ENCODE assay signal across 25 cellular contexts in the genomic region with DNA sequence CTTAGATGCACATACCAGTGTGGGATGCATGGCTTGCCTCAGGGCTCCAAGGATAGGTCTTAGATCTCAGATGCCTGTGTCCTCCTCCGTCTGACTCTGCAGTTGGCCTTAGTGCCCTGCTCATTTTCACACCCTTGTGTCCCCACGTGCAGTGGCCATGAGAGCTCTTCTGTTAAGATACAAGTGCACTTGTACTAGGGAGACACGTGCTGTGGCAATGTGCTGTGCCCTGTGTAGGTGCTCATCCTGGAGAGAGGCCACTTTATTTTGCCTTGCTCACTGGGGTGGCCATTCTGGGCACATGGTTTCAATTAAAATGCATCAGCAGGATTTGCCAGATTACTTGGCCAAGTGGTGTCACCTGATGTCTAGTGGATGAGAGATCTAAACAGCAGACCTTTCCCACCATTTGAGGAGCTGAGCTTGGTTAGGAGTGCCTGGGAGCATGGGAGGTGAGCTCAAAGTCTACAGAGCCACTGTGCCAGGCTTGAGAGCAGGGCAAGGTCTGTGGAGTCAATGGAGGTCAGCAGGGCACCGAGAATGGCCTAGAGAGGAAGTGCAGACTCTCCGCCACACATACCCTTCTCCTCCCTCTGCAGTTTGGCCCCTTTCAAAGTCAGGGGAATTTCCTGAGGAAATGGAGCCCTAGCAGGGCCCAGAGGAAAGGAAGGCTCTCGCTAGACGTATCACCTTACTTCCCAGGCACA. TPM values are rescaled to one million over a fixed set of nuclear protein-coding genes. Genes with fewer than 3 reads are reported as not detected.
DNase-seq lines count a peak whose midpoint lies in the region; ATAC-seq, FAIRE-seq and TF ChIP-seq lines count a peak whose summit lies in the region.
"Had no signal": no experiment of that assay in that cellular context is flagged by ENCODE, and none has a peak within 500 bp of the region (broad histone marks: within the 10 kb centered on the region; RNA-seq: fewer than 3 reads in every experiment).

No MANE protein-coding gene starts in this region.

- no peaks in the 10 kb centered on the region for H3K27me3 ChIP-seq in CD4-positive, CD25-positive, alpha-beta regulatory T cell (ENCODE audit: control insufficient read depth, insufficient read depth, low read length)
- no peaks in the 10 kb centered on the region for H3K27me3 ChIP-seq in naive thymus-derived CD4-positive, alpha-beta T cell (ENCODE audit: control insufficient read depth in 2 of 2, insufficient read depth in 2 of 2, low read length in 2 of 2)
- H3K27me3 ChIP-seq: esophagus squamous epithelium, ovary had no signal

- H3K27ac Mint-ChIP-seq in CD4-positive, CD25-positive, alpha-beta regulatory T cell, result peak overlapping the region in 2 of 3 donors; percentile 66 to 67
- H3K27ac Mint-ChIP-seq in endothelial cell (ENCODE audit: unreplicated experiment) (peak overlapping the region; percentile 57), Calu3 (ENCODE audit: unreplicated experiment) (no peak overlapping the region)
- H3K27ac Mint-ChIP-seq in naive thymus-derived CD4-positive, alpha-beta T cell, result no peak overlapping the region
- H3K27ac Mint-ChIP-seq: activated CD8-positive, alpha-beta T cell treated with anti-CD3 and anti-CD28 coated beads for 36 hours; activated naive CD4-positive, alpha-beta T cell treated with anti-CD3 and anti-CD28 coated beads, Interleukin-2, amount 10 ng/mL, durations not matched to agents 7 days and 5 days; HFFc6; stimulated activated naive CD8-positive, alpha-beta T cell treated with anti-CD3 and anti-CD28 coated beads, Interleukin-15, amount 100 ng/mL, for 72 hours; WTC11 had no signal

- no peaks in the 10 kb centered on the region for H3K9me3 ChIP-seq in CD4-positive, CD25-positive, alpha-beta regulatory T cell (ENCODE audit: control insufficient read depth in 2 of 2, low read length in 2 of 2)
- no peaks in the 10 kb centered on the region for H3K9me3 ChIP-seq in naive thymus-derived CD4-positive, alpha-beta T cell (ENCODE audit: control insufficient read depth in 2 of 3, low read length in 3 of 3)
- H3K9me3 ChIP-seq: esophagus squamous epithelium, ovary had no signal

- no peak overlapping the region for H3K27ac ChIP-seq in CD4-positive, CD25-positive, alpha-beta regulatory T cell (ENCODE audit: insufficient read depth, low read length, poor library complexity, severe bottlenecking)
- H3K27ac ChIP-seq in naive thymus-derived CD4-positive, alpha-beta T cell (ENCODE audit: low read depth, low read length), result no peak overlapping the region
- H3K27ac ChIP-seq: KMS-11, ovary had no signal

- TF ChIP-seq CTCF in endothelial cell (IDR thresholded peaks at IDR 0.05; ENCODE audit: unreplicated experiment), result no peak
- TF ChIP-seq CTCF in Calu3 (IDR thresholded peaks at IDR 0.05; ENCODE audit: unreplicated experiment), result no peak

- no peaks in the 10 kb centered on the region for H3K36me3 ChIP-seq in CD4-positive, CD25-positive, alpha-beta regulatory T cell (ENCODE audit: control insufficient read depth, insufficient read depth, low read length)
- H3K36me3 ChIP-seq in naive thymus-derived CD4-positive, alpha-beta T cell (ENCODE audit: control insufficient read depth in 2 of 3, insufficient read depth in 3 of 3, low read length in 3 of 3), result no peaks in the 10 kb centered on the region
- H3K36me3 ChIP-seq: esophagus squamous epithelium, ovary had no signal

- ATAC-seq in CD4-positive, CD25-positive, alpha-beta regulatory T cell (ENCODE audit: low read depth in 2 of 2), result no peak
- peak; percentile 33 for ATAC-seq in naive thymus-derived CD4-positive, alpha-beta T cell
- ATAC-seq in GM21723 (IDR thresholded peaks at IDR 0.05; ENCODE audit: unreplicated experiment), result no peak
- ATAC-seq: activated CD8-positive, alpha-beta T cell treated with anti-CD3 and anti-CD28 coated beads for 36 hours; activated T-cell treated with anti-CD3 and anti-CD28 coated beads, Interleukin-2, amount 50 U/mL, for 4 hours; stimulated activated naive CD8-positive, alpha-beta T cell treated with anti-CD3 and anti-CD28 coated beads, Interleukin-15, amount 100 ng/mL, for 72 hours; WTC11 had no signal

- intact Hi-C loops in naive thymus-derived CD4-positive, alpha-beta T cell (cut with micrococcal nuclease), result no loop called here
- intact Hi-C loops in posterior vena cava (cut with DNase I), result no loop called here
- intact Hi-C loops in Calu3 (cut with micrococcal nuclease; ENCODE audit: unreplicated experiment), result no loop called here

- peaks cover 5% of the 10 kb centered on the region for H3K27me3 Mint-ChIP-seq in CD4-positive, CD25-positive, alpha-beta regulatory T cell
- H3K27me3 Mint-ChIP-seq in endothelial cell (ENCODE audit: unreplicated experiment) (peaks cover 8% of the 10 kb centered on the region), Calu3 (ENCODE audit: unreplicated experiment) (no peaks in the 10 kb centered on the region)
- peaks cover 0 to 8% (median 0%) of the 10 kb centered on the region in 5 donors for H3K27me3 Mint-ChIP-seq in naive thymus-derived CD4-positive, alpha-beta T cell
- H3K27me3 Mint-ChIP-seq: activated CD8-positive, alpha-beta T cell treated with anti-CD3 and anti-CD28 coated beads for 36 hours; central memory CD8-positive, alpha-beta T cell; stimulated activated naive CD8-positive, alpha-beta T cell treated with anti-CD3 and anti-CD28 coated beads, Interleukin-15, amount 100 ng/mL, for 72 hours had no signal

- POLR2A ChIA-PET in naive thymus-derived CD4-positive, alpha-beta T cell (lab: Charles Lee), result no interaction called here

- BruUV-seq in Calu3 (replicated peaks; lab: Mats Ljungman, UMichigan), result no TSS peak

- H3K4me1 Mint-ChIP-seq in CD4-positive, CD25-positive, alpha-beta regulatory T cell, result peaks cover 0 to 36% (median 27%) of the 10 kb centered on the region in 4 donors
- H3K4me1 Mint-ChIP-seq in endothelial cell (ENCODE audit: unreplicated experiment), result peaks cover 44% of the 10 kb centered on the region
- H3K4me1 Mint-ChIP-seq in naive thymus-derived CD4-positive, alpha-beta T cell, result peaks cover 21 to 35% (median 31%) of the 10 kb centered on the region in 7 donors
- peaks cover 26% of the 10 kb centered on the region for H3K4me1 Mint-ChIP-seq in Calu3 (ENCODE audit: low read depth, unreplicated experiment)

- H3K4me3 ChIP-seq in CD4-positive, CD25-positive, alpha-beta regulatory T cell (ENCODE audit: low read depth, low read length), result no peak overlapping the region
- H3K4me3 ChIP-seq in naive thymus-derived CD4-positive, alpha-beta T cell (ENCODE audit: low read length), result no peak overlapping the region
- H3K4me3 ChIP-seq: esophagus squamous epithelium, ovary had no signal

- DNase-seq in CD4-positive, CD25-positive, alpha-beta regulatory T cell, result no peak
- DNase-seq in HTR-8/SVneo (ENCODE audit: insufficient read length, low spot score), result no peak
- DNase-seq in endothelial cell (ENCODE audit: low spot score), result peak; percentile 29
- no peak for DNase-seq in naive thymus-derived CD4-positive, alpha-beta T cell
- no peak for DNase-seq in posterior vena cava (ENCODE audit: low spot score)
- no peak for DNase-seq in Calu3
- DNase-seq: activated CD8-positive, alpha-beta T cell treated with anti-CD3 and anti-CD28 coated beads for 36 hours; activated naive CD4-positive, alpha-beta T cell treated with anti-CD3 and anti-CD28 coated beads, Interleukin-2, amount 10 ng/mL, durations not matched to agents 7 days and 5 days; activated T-cell treated with anti-CD3 and anti-CD28 coated beads, Interleukin-2, amount 50 U/mL, for 4 hours; anterior cingulate cortex; effector CD4-positive, alpha-beta T cell; esophagus squamous epithelium; GF-D8; HFFc6; NCI-H1092; NCI-H2081; NCI-H526; ovary; stimulated activated naive CD8-positive, alpha-beta T cell treated with anti-CD3 and anti-CD28 coated beads, Interleukin-15, amount 100 ng/mL, for 72 hours; trophoblast cell had no signal

- CTCF ChIA-PET in naive thymus-derived CD4-positive, alpha-beta T cell (lab: Charles Lee), result no interaction called here
- CTCF ChIA-PET in Calu3 (lab: Charles Lee), result no interaction called here

- peak; percentile 52 for FAIRE-seq in HTR-8/SVneo (lab: Jason Lieb, UNC)
- FAIRE-seq: GM12892 had no signal

- H3K9me3 Mint-ChIP-seq in CD4-positive, CD25-positive, alpha-beta regulatory T cell, result peaks cover 0 to 2% (median 0%) of the 10 kb centered on the region in 7 donors
- H3K9me3 Mint-ChIP-seq in endothelial cell (ENCODE audit: unreplicated experiment), result no peaks in the 10 kb centered on the region
- H3K9me3 Mint-ChIP-seq in naive thymus-derived CD4-positive, alpha-beta T cell, result peaks cover 0 to 4% (median 0%) of the 10 kb centered on the region in 11 donors
- H3K9me3 Mint-ChIP-seq in Calu3 (ENCODE audit: low read depth, unreplicated experiment), result peaks cover 3% of the 10 kb centered on the region
- H3K9me3 Mint-ChIP-seq: activated CD8-positive, alpha-beta T cell treated with anti-CD3 and anti-CD28 coated beads for 36 hours; activated naive CD4-positive, alpha-beta T cell treated with anti-CD3 and anti-CD28 coated beads, Interleukin-2, amount 10 ng/mL, durations not matched to agents 7 days and 5 days; central memory CD8-positive, alpha-beta T cell; HFFc6; stimulated activated naive CD8-positive, alpha-beta T cell treated with anti-CD3 and anti-CD28 coated beads, Interleukin-15, amount 100 ng/mL, for 72 hours had no signal

- peak overlapping the region in 2 of 4 donors; percentile 12 to 18 for H3K4me3 Mint-ChIP-seq in CD4-positive, CD25-positive, alpha-beta regulatory T cell
- peak overlapping the region; percentile 51 for H3K4me3 Mint-ChIP-seq in endothelial cell (ENCODE audit: unreplicated experiment)
- no peak overlapping the region for H3K4me3 Mint-ChIP-seq in naive thymus-derived CD4-positive, alpha-beta T cell
- H3K4me3 Mint-ChIP-seq in Calu3 (ENCODE audit: low read depth, unreplicated experiment), result no peak overlapping the region
- H3K4me3 Mint-ChIP-seq: activated CD8-positive, alpha-beta T cell treated with anti-CD3 and anti-CD28 coated beads for 36 hours; activated naive CD4-positive, alpha-beta T cell treated with anti-CD3 and anti-CD28 coated beads, Interleukin-2, amount 10 ng/mL, durations not matched to agents 7 days and 5 days; activated T-cell treated with anti-CD3 and anti-CD28 coated beads, Interleukin-2, amount 50 U/mL, for 4 hours; central memory CD8-positive, alpha-beta T cell; HFFc6; stimulated activated naive CD8-positive, alpha-beta T cell treated with anti-CD3 and anti-CD28 coated beads, Interleukin-15, amount 100 ng/mL, for 72 hours; WTC11 had no signal

- no peaks in the 10 kb centered on the region for H3K36me3 Mint-ChIP-seq in CD4-positive, CD25-positive, alpha-beta regulatory T cell
- H3K36me3 Mint-ChIP-seq in endothelial cell (ENCODE audit: low read depth, unreplicated experiment) (no peaks in the 10 kb centered on the region), Calu3 (ENCODE audit: insufficient read depth, unreplicated experiment) (no peaks in the 10 kb centered on the region)
- peaks cover 0 to 4% (median 0%) of the 10 kb centered on the region in 5 donors for H3K36me3 Mint-ChIP-seq in naive thymus-derived CD4-positive, alpha-beta T cell
- H3K36me3 Mint-ChIP-seq: activated naive CD4-positive, alpha-beta T cell treated with anti-CD3 and anti-CD28 coated beads, Interleukin-2, amount 10 ng/mL, durations not matched to agents 7 days and 5 days had no signal

- peaks cover 22% of the 10 kb centered on the region for H3K4me1 ChIP-seq in CD4-positive, CD25-positive, alpha-beta regulatory T cell (ENCODE audit: control insufficient read depth, insufficient read depth, low read length, poor library complexity, severe bottlenecking)
- peaks cover 20 to 23% of the 10 kb centered on the region in 2 donors for H3K4me1 ChIP-seq in naive thymus-derived CD4-positive, alpha-beta T cell (ENCODE audit: control insufficient read depth in 2 of 2, insufficient read depth in 2 of 2, low read length in 2 of 2)

RNA-seq across cellular contexts. Expression of a gene that starts 25.2 kb away (rescaled TPM):
- 16.1 TPM for total RNA-seq in CD4-positive, CD25-positive, alpha-beta regulatory T cell
- 10 to 100 TPM in 3 of 4 donors, 1 to 10 TPM in 1; 7.1 to 20.3 (median 18.6) TPM for polyA plus RNA-seq in CD4-positive, CD25-positive, alpha-beta regulatory T cell
- total RNA-seq in endothelial cell (ENCODE audit: unreplicated experiment), result not detected
- total RNA-seq in naive thymus-derived CD4-positive, alpha-beta T cell, result 1 to 10 TPM in 3 of 5 experiments, under 1 TPM in 2; 0.57 to 6.1 (median 1.8) TPM
- 1 to 10 TPM in 1 of 2 donors, under 1 TPM in 1; 0.32 to 1.8 TPM for polyA plus RNA-seq in naive thymus-derived CD4-positive, alpha-beta T cell
- total RNA-seq in posterior vena cava, result under 1 TPM; 0.19 to 0.23 TPM
- total RNA-seq in Calu3 (2022), result 0.42 and 1.2 TPM in 2 replicates

Comparison
In these comparisons a context has a peak if more than half of its experiments do, and no peak if none do; other contexts are left out.
1. H3K27ac Mint-ChIP-seq: peak in CD4-positive, CD25-positive, alpha-beta regulatory T cell (2 of 3) and endothelial cell (single experiment); none in naive thymus-derived CD4-positive, alpha-beta T cell (0 of 9) and Calu3 (single experiment).